In the genomic region with DNA sequence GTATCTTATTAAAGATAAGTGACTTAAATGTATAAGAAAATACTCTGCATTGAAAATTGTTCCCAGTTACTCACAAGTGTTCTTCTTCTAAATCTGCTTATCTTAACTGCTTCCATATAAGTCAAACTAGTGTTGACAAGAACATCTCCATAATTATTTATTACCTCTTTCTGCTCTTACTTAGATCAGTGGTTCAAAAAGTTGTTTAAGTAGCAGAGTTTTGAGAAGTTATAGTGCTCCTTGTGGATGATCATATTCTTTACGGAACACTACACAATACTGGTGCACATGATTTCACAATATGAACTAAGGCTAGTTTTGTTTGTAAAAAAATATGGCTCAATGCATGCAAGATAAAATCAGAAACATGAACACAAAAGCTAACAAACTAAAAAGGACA, we compare ENCODE assay signal across 30 cellular contexts.
DNase-seq lines count a peak whose midpoint lies in the region; ATAC-seq, FAIRE-seq and TF ChIP-seq lines count a peak whose summit lies in the region.
"Had no signal": no experiment of that assay in that cellular context is flagged by ENCODE, and none has a peak within 500 bp of the region (broad histone marks: within the 10 kb centered on the region; RNA-seq: fewer than 3 reads in every experiment).

No MANE protein-coding gene starts in this region.

- H3K9me2 ChIP-seq in hepatocyte (replicated peaks; ENCODE audit: insufficient read depth): no peaks in the 10 kb centered on the region

- FAIRE-seq in K562 (lab: Jason Lieb, UNC): no peak
- FAIRE-seq: GM12878 had no signal

- no peak for TF ChIP-seq POLR2A in IMR-90 (IDR thresholded peaks at IDR 0.05; ENCODE audit: low read depth, low read length)
- no peak for TF ChIP-seq POLR2A in K562 (conservative IDR thresholded peaks at IDR 0.05)
- no peak for TF ChIP-seq POLR2A in body of pancreas (IDR thresholded peaks at IDR 0.05)

- H2BK5ac ChIP-seq in IMR-90 (ENCODE audit: low read depth, low read length, poor library complexity, severe bottlenecking): no peak overlapping the region

- CTCF ChIA-PET in BJ (lab: Yijun Ruan, JAX) (interaction anchor here (1.0 to 13.4 kb wide), 2 partner anchors 528 to 1083 kb away, joined by 4 to 205 read pairs; no protein-coding TSS in a partner anchor), IMR-90 (lab: Yijun Ruan, JAX) (interaction anchor here (0.6 kb wide), 1 partner anchor 819 kb away, joined by 4 read pairs; no protein-coding TSS in a partner anchor), K562 (lab: Yijun Ruan, JAX; ENCODE audit: low intra/inter-chr PET ratio) (interaction anchor here (0.9 kb wide), 1 partner anchor 525 kb away, joined by 3 read pairs; no protein-coding TSS in a partner anchor)

- H3K4ac ChIP-seq in IMR-90 (ENCODE audit: low read depth, low read length): no peak overlapping the region

- intact Hi-C loops in IMR-90 (cut with micrococcal nuclease) (loop anchor here (10.0 kb wide), 1 partner anchor 374 kb away; no protein-coding TSS in a partner anchor), K562 (cut with micrococcal nuclease) (no loop called here), body of pancreas (cut with DNase I) (no loop called here)

- H3K4me1 ChIP-seq in IMR-90 (ENCODE audit: control insufficient read depth, insufficient read depth, low read length) (no peaks in the 10 kb centered on the region), K562 (replicated peaks in 1 of 2; ENCODE audit: control insufficient read depth in 2 of 2, insufficient read depth in 2 of 2, low read length in 2 of 2) (no peaks in the 10 kb centered on the region), hepatocyte (ENCODE audit: insufficient read depth) (peaks cover 7% of the 10 kb centered on the region), body of pancreas (no peaks in the 10 kb centered on the region)
- H3K4me1 ChIP-seq: left lung, upper lobe of right lung had no signal

- H3K9me3 ChIP-seq in IMR-90 (ENCODE audit: control insufficient read depth, insufficient read depth, low read length): no peaks in the 10 kb centered on the region
- H3K9me3 ChIP-seq in K562 (replicated peaks; ENCODE audit: control insufficient read depth, insufficient read depth, low read depth, low read length): no peaks in the 10 kb centered on the region
- no peaks in the 10 kb centered on the region for H3K9me3 ChIP-seq in hepatocyte (ENCODE audit: low read depth)
- no peaks in the 10 kb centered on the region for H3K9me3 ChIP-seq in body of pancreas
- H3K9me3 ChIP-seq: left lung, SJSA1, upper lobe of right lung had no signal

- H3K9me1 ChIP-seq in IMR-90 (ENCODE audit: insufficient read depth, low read length) (no peaks in the 10 kb centered on the region), K562 (ENCODE audit: control insufficient read depth, insufficient read depth, low read length) (no peaks in the 10 kb centered on the region)

- POLR2A ChIA-PET in BJ (lab: Charles Lee): no interaction called here
- POLR2A ChIA-PET in IMR-90 (lab: Charles Lee; ENCODE audit: unreplicated experiment): no interaction called here
- POLR2A ChIA-PET in K562 (lab: Yijun Ruan, JAX): no interaction called here

- no peaks in the 10 kb centered on the region; the same call in 1 of the 2 replicates for H3K36me3 ChIP-seq in BJ (ENCODE audit: control insufficient read depth, insufficient read depth, low read length)
- no peaks in the 10 kb centered on the region for H3K36me3 ChIP-seq in IMR-90 (ENCODE audit: control insufficient read depth, insufficient read depth, low read length)
- H3K36me3 ChIP-seq in K562 (ENCODE audit: control insufficient read depth, insufficient read depth, low read length): no peaks in the 10 kb centered on the region
- no peaks in the 10 kb centered on the region for H3K36me3 ChIP-seq in hepatocyte (replicated peaks; ENCODE audit: insufficient read depth, low read depth)
- H3K36me3 ChIP-seq in body of pancreas (replicated peaks in 1 of 2; ENCODE audit: insufficient read depth in 1 of 2, low read depth in 2 of 2): no peaks in the 10 kb centered on the region
- H3K36me3 ChIP-seq: cardiac muscle cell, left lung, SJSA1, upper lobe of right lung had no signal

- no CpG with 5 or more reads among the region's 1 CpG for WGBS in IMR-90 (ENCODE audit: extremely low coverage in 2 of 2, insufficient read length in 1 of 2), 2 experiments
- WGBS in K562 (ENCODE audit: insufficient coverage, low coverage, missing lambda C conversion rate): 4% methylated on average over 1 of the region's 1 CpG
- WGBS in hepatocyte (ENCODE audit: low lambda C conversion rate, missing lambda C conversion rate): 45% methylated on average over 1 of the region's 1 CpG
- 71 to 78% methylated on average over 1 of the region's 1 CpG for WGBS in body of pancreas, 2 donors

- TF ChIP-seq RAD21 in IMR-90 (IDR thresholded peaks at IDR 0.05; ENCODE audit: low read length): no peak
- TF ChIP-seq RAD21 in K562 (CRISPR knock-in tag; conservative IDR thresholded peaks at IDR 0.05 in 1 of 2, IDR thresholded peaks at IDR 0.05 in 1 of 2): peak; percentile 18 to 34; a peak in 3 of 4 replicates

- TF ChIP-seq CTCF in BJ (IDR thresholded peaks at IDR 0.05; ENCODE audit: insufficient read depth, low read depth, low read length) (0 out of 2 replicates have a peak, but pooled peaks have one; percentile 3), IMR-90 (conservative IDR thresholded peaks at IDR 0.05; ENCODE audit: low read depth, low read length) (no peak), K562 (IDR thresholded peaks at IDR 0.05 in 2 of 3, conservative IDR thresholded peaks at IDR 0.05 in 1 of 3; ENCODE audit: insufficient read depth in 2 of 3, low read depth in 1 of 3, low read length in 3 of 3) (no peak), hepatocyte (IDR thresholded peaks at IDR 0.05; ENCODE audit: poor library complexity) (peak; percentile 35), body of pancreas (IDR thresholded peaks at IDR 0.05) (no peak)

- H3K4me3 ChIP-seq in BJ (ENCODE audit: low read depth, low read length): no peak overlapping the region
- no peak overlapping the region for H3K4me3 ChIP-seq in IMR-90 (ENCODE audit: insufficient read depth, low read depth, low read length)
- no peak overlapping the region for H3K4me3 ChIP-seq in K562
- no peak overlapping the region for H3K4me3 ChIP-seq in hepatocyte
- no peak overlapping the region for H3K4me3 ChIP-seq in body of pancreas
- H3K4me3 ChIP-seq: cardiac muscle cell, GM12878, left lung, SJSA1, upper lobe of right lung had no signal

- no peak overlapping the region for H2AFZ ChIP-seq in IMR-90 (replicated peaks; ENCODE audit: low read length, poor library complexity)
- H2AFZ ChIP-seq in K562 (ENCODE audit: low read depth, low read length): no peak overlapping the region
- no peak overlapping the region for H2AFZ ChIP-seq in hepatocyte

- H2BK20ac ChIP-seq in IMR-90 (ENCODE audit: low read depth, low read length): no peak overlapping the region

- dilution Hi-C loops in IMR-90 (cut with HindIII; ENCODE audit: low sequenced_read_pairs, unreplicated experiment): no loop called here

- ATAC-seq in IMR-90 (ENCODE audit: low read depth): no peak
- no peak for ATAC-seq in K562
- ATAC-seq in body of pancreas: no peak
- ATAC-seq: esophagus mucosa; GM12878; left lung; sciatic nerve; stimulated activated naive B cell treated with anti-CD40 and anti-IgM and Interleukin-4, amounts not matched to agents 10 μg/mL and 1 μg/mL and 100 μg/mL, for 72 hours; upper lobe of right lung had no signal

- no peak overlapping the region for H4K8ac ChIP-seq in IMR-90 (ENCODE audit: low read depth in 2 of 2, low read length in 2 of 2)

- H3K4me2 ChIP-seq in IMR-90 (ENCODE audit: low read depth, low read length) (no peak overlapping the region), K562 (ENCODE audit: insufficient read depth, low read length) (no peak overlapping the region), hepatocyte (no peak overlapping the region)

- H3K27me3 ChIP-seq in BJ (ENCODE audit: control insufficient read depth, insufficient read depth, low read length) (no peaks in the 10 kb centered on the region), IMR-90 (ENCODE audit: control insufficient read depth, insufficient read depth, low read length) (no peaks in the 10 kb centered on the region), K562 (ENCODE audit: control insufficient read depth in 2 of 2, insufficient read depth in 2 of 2, low read length in 2 of 2) (no peaks in the 10 kb centered on the region), hepatocyte (no peaks in the 10 kb centered on the region), body of pancreas (no peaks in the 10 kb centered on the region)
- H3K27me3 ChIP-seq: cardiac muscle cell, left lung, SJSA1, upper lobe of right lung had no signal

- no peak overlapping the region for H3K23ac ChIP-seq in IMR-90 (ENCODE audit: low read depth, low read length)

- no peak overlapping the region for H2AK9ac ChIP-seq in IMR-90 (replicated peaks; ENCODE audit: low read depth, low read length, poor library complexity)

- no peaks in the 10 kb centered on the region for H3K79me2 ChIP-seq in K562 (ENCODE audit: control insufficient read depth, insufficient read depth, low read length)
- H3K79me2 ChIP-seq in hepatocyte: no peaks in the 10 kb centered on the region

- no peak overlapping the region for H2BK15ac ChIP-seq in IMR-90 (ENCODE audit: low read depth, low read length)

- no peak overlapping the region for H4K5ac ChIP-seq in IMR-90 (ENCODE audit: low read depth, low read length)

- in situ Hi-C loops in IMR-90 (cut with MboI; ENCODE audit: low sequenced_read_pairs): loop anchor here (25.0 kb wide), 2 partner anchors 381 to 556 kb away; no protein-coding TSS in a partner anchor
- in situ Hi-C loops in K562 (cut with MboI): loop anchor here (10.0 to 25.0 kb wide), 3 partner anchors 524 to 1081 kb away; no protein-coding TSS in a partner anchor

- TF ChIP-seq EP300 in K562 (IDR thresholded peaks at IDR 0.05; ENCODE audit: low read length): no peak

- H3K9ac ChIP-seq in IMR-90 (ENCODE audit: low read depth, low read length) (no peak overlapping the region), K562 (ENCODE audit: insufficient read depth in 1 of 2, low read depth in 2 of 2, low read length in 2 of 2) (no peak overlapping the region)

- H3K14ac ChIP-seq in IMR-90 (replicated peaks; ENCODE audit: low read depth, low read length): no peak overlapping the region

- BruUV-seq in IMR-90 (replicated peaks; lab: Mats Ljungman, UMichigan) (no TSS peak), K562 (replicated peaks; lab: Mats Ljungman, UMichigan) (no TSS peak)

- H3K56ac ChIP-seq in IMR-90 (ENCODE audit: extremely low read depth, insufficient read depth, low read length): no peak overlapping the region

- H2AK5ac ChIP-seq in IMR-90 (ENCODE audit: low read depth, low read length): no peak overlapping the region

- H3K27ac ChIP-seq in IMR-90 (ENCODE audit: insufficient read depth, low read length) (no peak overlapping the region), K562 (ENCODE audit: extremely low read depth, low read depth, low read length) (no peak overlapping the region), hepatocyte (no peak overlapping the region), body of pancreas (no peak overlapping the region)
- H3K27ac ChIP-seq: cardiac muscle cell, left lung, SJSA1, upper lobe of right lung had no signal

- no peak overlapping the region for H4K91ac ChIP-seq in IMR-90 (ENCODE audit: insufficient read depth, low read depth, low read length)

- H3K79me1 ChIP-seq in IMR-90 (ENCODE audit: low read depth in 1 of 2, low read length in 2 of 2): no peaks in the 10 kb centered on the region

- no peak overlapping the region for H2BK120ac ChIP-seq in IMR-90 (ENCODE audit: low read depth, low read length)

- no peaks in the 10 kb centered on the region for H4K20me1 ChIP-seq in IMR-90 (ENCODE audit: insufficient read depth, low read length)
- H4K20me1 ChIP-seq in K562 (replicated peaks; ENCODE audit: control insufficient read depth, insufficient read depth, low read length): no peaks in the 10 kb centered on the region
- no peaks in the 10 kb centered on the region for H4K20me1 ChIP-seq in hepatocyte (ENCODE audit: insufficient read depth, poor library complexity, severe bottlenecking)

- no peak overlapping the region for H3K18ac ChIP-seq in IMR-90 (ENCODE audit: low read depth, low read length)

- no peak for DNase-seq in BJ (ENCODE audit: low read depth)
- DNase-seq in IMR-90: peak; percentile 9
- DNase-seq in K562 (ENCODE audit: extremely low read depth in 1 of 4, low spot score in 3 of 4): no peak
- DNase-seq in hepatocyte (ENCODE audit: low spot score): no peak
- no peak for DNase-seq in NCI-H2196 (lab: John Stamatoyannopoulos, UW; ENCODE audit: unreplicated experiment)
- DNase-seq in body of pancreas: no peak
- DNase-seq in NCI-H345 treated with DMSO at 0.1 percent for 48 hours (lab: John Stamatoyannopoulos, UW; ENCODE audit: unreplicated experiment): no peak
- DNase-seq: activated B cell treated with CpG ODN at 0.5 μM for 24 hours; activated CD4-positive, alpha-beta T cell treated with anti-CD3 and anti-CD28 coated beads, Interleukin-2, amount 50 U/mL, for 4 hours; activated naive CD4-positive, alpha-beta T cell treated with anti-CD3 and anti-CD28 coated beads for 36 hours; amygdala; CD4-positive, alpha-beta memory T cell; endodermal cell; H7; KG1; left lung; MM.1S; NCI-H146; NCI-H510A treated with DMSO at 0.1 percent for 48 hours; posterior cingulate gyrus; stimulated activated CD4-positive, alpha-beta T cell treated with anti-CD3 and anti-CD28 coated beads, Interleukin-12 subunit alpha, Interleukin-12 subunit beta, amount 100 ng/mL, for 4 hours; stimulated activated CD4-positive, alpha-beta T cell treated with anti-CD3 and anti-CD28 coated beads, Interleukin-4, amount 100 ng/mL, for 24 hours; stimulated activated naive B cell treated with anti-CD40 and anti-IgM and Interleukin-4, amounts not matched to agents 10 μg/mL and 1 μg/mL and 100 μg/mL, for 72 hours; T-helper 1 cell; upper lobe of right lung had no signal

Comparison
In these comparisons a context has a peak if more than half of its experiments do, and no peak if none do; other contexts are left out.
1. CTCF ChIP-seq: peak in BJ (single experiment) and hepatocyte (single experiment); none in IMR-90 (single experiment), K562 (0 of 3) and body of pancreas (0 of 7).